Comparison of ENCODE assay signal across 8 cellular contexts in genomic region chr21:34073032-34073748, GRCh38. TPM values are rescaled to one million over a fixed set of nuclear protein-coding genes. Genes with fewer than 3 reads are reported as not detected.
DNase-seq lines count a peak whose midpoint lies in the region; ATAC-seq, FAIRE-seq and TF ChIP-seq lines count a peak whose summit lies in the region.

MRPS6 (plus strand) TSS chr21:34073578; CDS start chr21:34073701, 123 bp downstream.
SLC5A3 (plus strand) TSS chr21:34073578; CDS start chr21:34095199, 21,621 bp downstream.

- H3K79me2 ChIP-seq in astrocyte (ENCODE audit: insufficient read depth, low read length), result peaks cover 40% of the 10 kb centered on the region

- no peak for TF ChIP-seq CTCF in astrocyte (IDR thresholded peaks at IDR 0.05; ENCODE audit: insufficient read depth, low read depth, low read length)
- no peak for TF ChIP-seq CTCF in uterus (IDR thresholded peaks at IDR 0.05)

- DNase-seq in NCI-H1417 treated with DMSO at 0.1 percent for 48 hours (lab: John Stamatoyannopoulos, UW), result peak; percentile 24
- DNase-seq in T-helper 2 cell treated with Interferon-gamma antibody and Interleukin-4, amounts not matched to agents 5 μg/mL and 100 μg/mL, for 36 hours (ENCODE audit: low spot score), result peak; percentile 80
- DNase-seq in astrocyte (ENCODE audit: low read depth), result peak; percentile 62
- peak; percentile 78 for DNase-seq in hepatic stellate cell (ENCODE audit: low spot score)
- peak; percentile 81 to 82 for DNase-seq in uterus

- H3K9me3 Mint-ChIP-seq in T-helper 2 cell treated with Interferon-gamma antibody and Interleukin-4, amounts not matched to agents 5 μg/mL and 100 μg/mL, for 36 hours, result no peaks in the 10 kb centered on the region
- H3K9me3 Mint-ChIP-seq in astrocyte (ENCODE audit: unreplicated experiment), result no peaks in the 10 kb centered on the region

- H3K27ac Mint-ChIP-seq in T-helper 2 cell treated with Interferon-gamma antibody and Interleukin-4, amounts not matched to agents 5 μg/mL and 100 μg/mL, for 36 hours, result peak within 1 kb of the TSS; percentile 80
- H3K27ac Mint-ChIP-seq in astrocyte (ENCODE audit: unreplicated experiment), result peak within 1 kb of the TSS; percentile 92

- intact Hi-C loops in uterus (cut with DNase I; ENCODE audit: low total_unique reads), result loop anchor here (10.0 kb wide), 1 partner anchor 128 kb away; no protein-coding TSS in a partner anchor

- peak; percentile 95 for TF ChIP-seq POLR2A in GM15510 (IDR thresholded peaks at IDR 0.05; ENCODE audit: borderline replicate concordance, extremely low read depth, insufficient read length)
- peak; percentile 77 to 88 for TF ChIP-seq POLR2A in uterus (IDR thresholded peaks at IDR 0.05)

- H3K27ac ChIP-seq in astrocyte (ENCODE audit: low read depth, low read length), result peak within 1 kb of the TSS; percentile 68
- H3K27ac ChIP-seq in rectal smooth muscle tissue (ENCODE audit: low read depth, low read length), result peak within 1 kb of the TSS; percentile 86
- peak within 1 kb of the TSS; percentile 93 to 99 for H3K27ac ChIP-seq in uterus

- H3K4me1 Mint-ChIP-seq in T-helper 2 cell treated with Interferon-gamma antibody and Interleukin-4, amounts not matched to agents 5 μg/mL and 100 μg/mL, for 36 hours (ENCODE audit: low read depth), result peaks cover 40% of the 10 kb centered on the region
- peaks cover 29% of the 10 kb centered on the region for H3K4me1 Mint-ChIP-seq in astrocyte (ENCODE audit: low read depth, unreplicated experiment)

- H3K4me2 ChIP-seq in astrocyte (ENCODE audit: low read length), result peak within 1 kb of the TSS; percentile 97

- peak; percentile 81 for ATAC-seq in HG02798 (IDR thresholded peaks at IDR 0.05; ENCODE audit: poor library complexity, unreplicated experiment)

- peak within 1 kb of the TSS; percentile 89 for H3K9ac ChIP-seq in astrocyte (ENCODE audit: low read length)
- peak within 1 kb of the TSS; percentile 73 for H3K9ac ChIP-seq in rectal smooth muscle tissue (ENCODE audit: low read length)

- H3K4me3 ChIP-seq in astrocyte (ENCODE audit: insufficient read depth, low read depth, low read length) (peak within 1 kb of the TSS; percentile 81), rectal smooth muscle tissue (ENCODE audit: low read length) (peak within 1 kb of the TSS; percentile 95), uterus (peak within 1 kb of the TSS; percentile 65 to 92)

- FAIRE-seq in astrocyte (lab: Jason Lieb, UNC), result no peak

- peak within 1 kb of the TSS; percentile 93 for H3K4me3 Mint-ChIP-seq in T-helper 2 cell treated with Interferon-gamma antibody and Interleukin-4, amounts not matched to agents 5 μg/mL and 100 μg/mL, for 36 hours
- peak within 1 kb of the TSS; percentile 94 for H3K4me3 Mint-ChIP-seq in astrocyte (ENCODE audit: unreplicated experiment)

- H3K27me3 ChIP-seq in astrocyte (ENCODE audit: insufficient read depth, low read length) (no peaks in the 10 kb centered on the region), rectal smooth muscle tissue (ENCODE audit: control insufficient read depth, insufficient read depth, low read length) (no peaks in the 10 kb centered on the region), uterus (no peaks in the 10 kb centered on the region)

- H3K9me3 ChIP-seq in astrocyte (ENCODE audit: insufficient read depth, low read depth, low read length) (no peaks in the 10 kb centered on the region), uterus (no peaks in the 10 kb centered on the region)

- H3K4me1 ChIP-seq in astrocyte (ENCODE audit: insufficient read depth, low read length) (peaks cover 15% of the 10 kb centered on the region), rectal smooth muscle tissue (ENCODE audit: control insufficient read depth, insufficient read depth, low read length) (peaks cover 15% of the 10 kb centered on the region), uterus (peaks cover 0 to 25% of the 10 kb centered on the region in 2 donors)

- H3K36me3 ChIP-seq in astrocyte (ENCODE audit: insufficient read depth, low read length) (no peaks in the 10 kb centered on the region), rectal smooth muscle tissue (ENCODE audit: control insufficient read depth, insufficient read depth, low read length) (no peaks in the 10 kb centered on the region), uterus (no peaks in the 10 kb centered on the region)

- peaks cover 38% of the 10 kb centered on the region for H3K36me3 Mint-ChIP-seq in T-helper 2 cell treated with Interferon-gamma antibody and Interleukin-4, amounts not matched to agents 5 μg/mL and 100 μg/mL, for 36 hours (ENCODE audit: low read depth)
- H3K36me3 Mint-ChIP-seq in astrocyte (ENCODE audit: low read depth, unreplicated experiment), result no peaks in the 10 kb centered on the region

- H2AFZ ChIP-seq in astrocyte (ENCODE audit: low read depth, low read length), result peak within 1 kb of the TSS; percentile 87

- peaks cover 34% of the 10 kb centered on the region for H4K20me1 ChIP-seq in astrocyte (ENCODE audit: insufficient read depth, low read length)

- no peaks in the 10 kb centered on the region for H3K27me3 Mint-ChIP-seq in T-helper 2 cell treated with Interferon-gamma antibody and Interleukin-4, amounts not matched to agents 5 μg/mL and 100 μg/mL, for 36 hours (ENCODE audit: low read depth)
- no peaks in the 10 kb centered on the region for H3K27me3 Mint-ChIP-seq in astrocyte (ENCODE audit: low read depth, unreplicated experiment)

RNA-seq across cellular contexts. Expression of gene MRPS6, which starts in this region (rescaled TPM):
- 57.8 and 67.5 TPM in 2 replicates for total RNA-seq in astrocyte
- total RNA-seq in uterus, result 10 to 100 TPM in 3 of 4 donors, 1 to 10 TPM in 1; 9.0 to 75.6 (median 33.5) TPM

RNA-seq across cellular contexts. Expression of gene SLC5A3, which starts in this region (rescaled TPM):
- total RNA-seq in astrocyte (17.8 and 22.1 TPM in 2 replicates), uterus (10 to 100 TPM; 10.2 to 76.2 (median 17.1) TPM)

Comparison
In these comparisons a context has a peak if more than half of its experiments do, and no peak if none do; other contexts are left out.
1. Peak in every context shown above with its lines: DNase-seq, ATAC-seq, H3K4me3 ChIP-seq and H3K27ac ChIP-seq.
2. DNase-seq: peak in every context shown above with its lines; median percentile 82 in uterus; 80 in T-helper 2 cell treated with Interferon-gamma antibody and Interleukin-4, amounts not matched to agents 5 μg/mL and 100 μg/mL, for 36 hours; 78 in hepatic stellate cell; 62 in astrocyte; 24 in NCI-H1417 treated with DMSO at 0.1 percent for 48 hours.